Comparison of ENCODE assay signal across 24 cellular contexts in genomic region chr15:100729461-100729860, GRCh38.
"Had no signal": no experiment of that assay in that cellular context is flagged by ENCODE, and none has a peak within 500 bp of the region (broad histone marks: within the 10 kb centered on the region; RNA-seq: fewer than 3 reads in every experiment).

No MANE protein-coding gene starts in this region.

- H3K27me3 ChIP-seq: body of pancreas had no signal

- H3K4me3 Mint-ChIP-seq: activated B cell treated with CpG ODN at 0.5 μM for 24 hours; activated CD4-positive, alpha-beta T cell treated with anti-CD3 and anti-CD28 coated beads, Interleukin-2, amount 10 ng/mL, durations not matched to agents 24 days and 14 days; activated naive CD4-positive, alpha-beta T cell treated with anti-CD3 and anti-CD28 coated beads, Interleukin-2, amount 50 U/mL, for 24 hours; activated T-helper 1 cell treated with anti-CD3 and anti-CD28 coated beads, Interleukin-12 subunit alpha, Interleukin-12 subunit beta, Interleukin-2, Interleukin-4 antibody, amounts not matched to agents 30 ng/mL and 10 ng/mL and 1 ng/mL, durations not matched to agents 14 hours and 24 hours and 36 hours; central memory CD8-positive, alpha-beta T cell; T-cell had no signal

- H3K9me3 ChIP-seq: body of pancreas had no signal

- H3K36me3 Mint-ChIP-seq: activated naive CD4-positive, alpha-beta T cell treated with anti-CD3 and anti-CD28 coated beads, Interleukin-2, amount 50 U/mL, for 24 hours; T-cell had no signal

- DNase-seq: activated B cell treated with CpG ODN at 0.5 μM for 24 hours; activated CD4-positive, alpha-beta T cell treated with anti-CD3 and anti-CD28 coated beads for 1 hour; activated CD4-positive, alpha-beta T cell treated with anti-CD3 and anti-CD28 coated beads, Interleukin-2, amount 10 ng/mL, durations not matched to agents 24 days and 14 days; activated CD4-positive, alpha-beta T cell treated with anti-CD3 and anti-CD28 coated beads, Interleukin-2, amount 50 U/mL, for 48 hours; activated CD8-positive, alpha-beta memory T cell treated with anti-CD3 and anti-CD28 coated beads, Interleukin-2, amount 50 U/mL, for 48 hours; activated effector memory CD4-positive, alpha-beta T cell treated with Interleukin-2 at 50 U/mL for 16 hours; activated naive CD4-positive, alpha-beta T cell; activated T-cell treated with anti-CD3 and anti-CD28 coated beads, Interleukin-2, amount 50 U/mL, for 1 hour; NCI-H1092; NCI-H1417; NCI-H1930; NCI-H2171; NCI-H2227 treated with DMSO at 0.1 percent for 48 hours; NCI-H526; NCI-H774; SHP77 treated with DMSO at 0.1 percent for 48 hours; T-cell; T-helper 2 cell; T1000 had no signal

- H3K27ac ChIP-seq: body of pancreas, KMS-11 had no signal

- ATAC-seq: body of pancreas, T-cell had no signal

- H3K27me3 Mint-ChIP-seq: activated CD4-positive, alpha-beta T cell treated with anti-CD3 and anti-CD28 coated beads, Interleukin-2, amount 10 ng/mL, durations not matched to agents 24 days and 14 days; activated naive CD4-positive, alpha-beta T cell treated with anti-CD3 and anti-CD28 coated beads, Interleukin-2, amount 50 U/mL, for 24 hours had no signal

- H3K27ac Mint-ChIP-seq: activated B cell treated with CpG ODN at 0.5 μM for 24 hours; activated CD4-positive, alpha-beta T cell treated with anti-CD3 and anti-CD28 coated beads, Interleukin-2, amount 10 ng/mL, durations not matched to agents 24 days and 14 days; activated naive CD4-positive, alpha-beta T cell treated with anti-CD3 and anti-CD28 coated beads, Interleukin-2, amount 50 U/mL, for 24 hours; activated T-helper 1 cell treated with anti-CD3 and anti-CD28 coated beads, Interleukin-12 subunit alpha, Interleukin-12 subunit beta, Interleukin-2, Interleukin-4 antibody, amounts not matched to agents 30 ng/mL and 10 ng/mL and 1 ng/mL, durations not matched to agents 14 hours and 24 hours and 36 hours; T-cell had no signal

- H3K4me3 ChIP-seq: body of pancreas had no signal

- H3K9me3 Mint-ChIP-seq: activated B cell treated with CpG ODN at 0.5 μM for 24 hours; activated CD4-positive, alpha-beta T cell treated with anti-CD3 and anti-CD28 coated beads, Interleukin-2, amount 10 ng/mL, durations not matched to agents 24 days and 14 days; activated naive CD4-positive, alpha-beta T cell treated with anti-CD3 and anti-CD28 coated beads, Interleukin-2, amount 50 U/mL, for 24 hours; central memory CD8-positive, alpha-beta T cell had no signal

- H3K4me1 Mint-ChIP-seq: activated B cell treated with CpG ODN at 0.5 μM for 24 hours; activated CD4-positive, alpha-beta T cell treated with anti-CD3 and anti-CD28 coated beads, Interleukin-2, amount 10 ng/mL, durations not matched to agents 24 days and 14 days; activated naive CD4-positive, alpha-beta T cell treated with anti-CD3 and anti-CD28 coated beads, Interleukin-2, amount 50 U/mL, for 24 hours; central memory CD8-positive, alpha-beta T cell; T-cell had no signal
